ENCODE assay signal across 16 cellular contexts in the genomic region with DNA sequence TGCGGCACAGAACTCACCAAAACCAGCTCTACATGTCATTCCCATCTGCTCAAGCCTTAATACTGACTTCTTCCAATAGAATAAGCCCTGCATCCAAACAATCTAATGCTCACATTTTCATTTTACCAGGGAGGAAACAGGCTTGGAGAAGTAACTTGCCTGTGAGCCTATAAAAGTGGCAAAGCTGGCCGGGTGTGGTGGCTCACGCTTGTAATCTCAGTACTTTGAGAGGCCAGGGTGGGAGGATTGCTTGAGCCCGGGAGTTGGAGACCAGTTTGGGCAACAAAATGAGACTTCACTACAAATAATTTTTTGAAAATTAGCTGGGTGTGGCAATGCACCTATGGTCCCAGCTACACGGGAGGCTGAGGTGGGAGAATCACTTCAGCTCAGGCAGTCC.
"Had no signal": no experiment of that assay in that cellular context is flagged by ENCODE, and none has a peak within 500 bp of the region (broad histone marks: within the 10 kb centered on the region; RNA-seq: fewer than 3 reads in every experiment).

No MANE protein-coding gene starts in this region.

- H3K36me3 Mint-ChIP-seq: activated naive CD4-positive, alpha-beta T cell treated with anti-CD3 and anti-CD28 coated beads, Interleukin-2, amount 10 ng/mL, durations not matched to agents 7 days and 5 days; immature natural killer cell had no signal

- H3K4me3 Mint-ChIP-seq: activated B cell treated with CpG ODN at 0.5 μM for 24 hours; activated CD4-positive, alpha-beta T cell treated with anti-CD3 and anti-CD28 coated beads, Interleukin-2, amount 10 ng/mL, durations not matched to agents 7 days and 5 days; activated naive CD4-positive, alpha-beta T cell treated with anti-CD3 and anti-CD28 coated beads, Interleukin-2, amount 10 ng/mL, durations not matched to agents 7 days and 5 days; immature natural killer cell; nephron progenitor cell had no signal

- H3K9me3 ChIP-seq: testis had no signal

- DNase-seq: activated B cell treated with CpG ODN at 0.5 μM for 24 hours; activated CD4-positive, alpha-beta T cell treated with anti-CD3 and anti-CD28 coated beads, Interleukin-2, amount 10 ng/mL, durations not matched to agents 7 days and 5 days; activated CD8-positive, alpha-beta memory T cell treated with anti-CD3 and anti-CD28 coated beads for 24 hours; activated naive CD4-positive, alpha-beta T cell treated with anti-CD3 and anti-CD28 coated beads, Interleukin-2, amount 10 ng/mL, durations not matched to agents 7 days and 5 days; central memory CD4-positive, alpha-beta T cell; cortex of kidney; glutamatergic neuron; immature natural killer cell; left cardiac atrium; nephron progenitor cell; stimulated activated CD4-positive, alpha-beta T cell treated with anti-CD3 and anti-CD28 coated beads, Interleukin-2, amount 100 ng/mL, for 24 hours; stimulated activated naive CD4-positive, alpha-beta T cell; T1000; testis had no signal

- H3K4me3 ChIP-seq: testis had no signal

- H3K27ac Mint-ChIP-seq: activated B cell treated with CpG ODN at 0.5 μM for 24 hours; activated CD4-positive, alpha-beta T cell treated with anti-CD3 and anti-CD28 coated beads, Interleukin-2, amount 10 ng/mL, durations not matched to agents 7 days and 5 days; activated naive CD4-positive, alpha-beta T cell treated with anti-CD3 and anti-CD28 coated beads, Interleukin-2, amount 10 ng/mL, durations not matched to agents 7 days and 5 days; activated T-helper 2 cell treated with anti-CD3 and anti-CD28 coated beads, Interferon-gamma antibody, Interleukin-2, Interleukin-4, amounts not matched to agents 10 μg/mL and 5 μg/mL and 100 μg/mL, durations not matched to agents 14 hours and 24 hours and 36 hours had no signal

- H3K27me3 ChIP-seq: testis had no signal

- ATAC-seq: left cardiac atrium, sciatic nerve had no signal

- H3K9me3 Mint-ChIP-seq: activated B cell treated with CpG ODN at 0.5 μM for 24 hours; activated CD4-positive, alpha-beta T cell treated with anti-CD3 and anti-CD28 coated beads, Interleukin-2, amount 10 ng/mL, durations not matched to agents 7 days and 5 days; activated naive CD4-positive, alpha-beta T cell treated with anti-CD3 and anti-CD28 coated beads, Interleukin-2, amount 10 ng/mL, durations not matched to agents 7 days and 5 days; activated T-helper 2 cell treated with anti-CD3 and anti-CD28 coated beads, Interferon-gamma antibody, Interleukin-2, Interleukin-4, amounts not matched to agents 10 μg/mL and 5 μg/mL and 100 μg/mL, durations not matched to agents 14 hours and 24 hours and 36 hours; immature natural killer cell; nephron progenitor cell had no signal
